8 cellular contexts compared by ENCODE assay signal in genomic region chr17:67376892-67377726, GRCh38. TPM values are rescaled to one million over a fixed set of nuclear protein-coding genes. Genes with fewer than 3 reads are reported as not detected.
DNase-seq lines count a peak whose midpoint lies in the region; ATAC-seq and TF ChIP-seq lines count a peak whose summit lies in the region.

TSS of gene PITPNC1 (plus strand) at chr17:67377281.

- H3K27me3 Mint-ChIP-seq in activated CD4-positive, alpha-beta memory T cell treated with anti-CD3 and anti-CD28 coated beads for 36 hours: no peaks in the 10 kb centered on the region

- peak within 1 kb of the TSS; percentile 92 for H3K4me3 Mint-ChIP-seq in activated CD4-positive, alpha-beta memory T cell treated with anti-CD3 and anti-CD28 coated beads for 36 hours

- peaks cover 42% of the 10 kb centered on the region for H3K4me1 Mint-ChIP-seq in activated CD4-positive, alpha-beta memory T cell treated with anti-CD3 and anti-CD28 coated beads for 36 hours (ENCODE audit: low read depth)

- 0 to 1% methylated on average over 18 to 66 of the region's 76 CpGs for WGBS in lower leg skin, 2 donors

- peak within 1 kb of the TSS; percentile 80 for H3K27ac Mint-ChIP-seq in activated CD4-positive, alpha-beta memory T cell treated with anti-CD3 and anti-CD28 coated beads for 36 hours

- H3K9me3 Mint-ChIP-seq in activated CD4-positive, alpha-beta memory T cell treated with anti-CD3 and anti-CD28 coated beads for 36 hours: no peaks in the 10 kb centered on the region

- no peaks in the 10 kb centered on the region for H3K9me3 ChIP-seq in BLaER1

- no peak for TF ChIP-seq CTCF in lower leg skin (IDR thresholded peaks at IDR 0.05)

- H3K4me3 ChIP-seq in BLaER1 (peak within 1 kb of the TSS; percentile 87), lower leg skin (ENCODE audit: low read depth, poor library complexity, severe bottlenecking) (peak within 1 kb of the TSS; percentile 70)

- DNase-seq in NCI-H82 treated with DMSO at 0.1 percent for 48 hours (lab: John Stamatoyannopoulos, UW; ENCODE audit: unreplicated experiment): peak; percentile 36
- DNase-seq in activated CD4-positive, alpha-beta memory T cell treated with anti-CD3 and anti-CD28 coated beads for 36 hours: peak; percentile 92
- DNase-seq in dermis microvascular lymphatic vessel endothelial cell (ENCODE audit: low read depth in 2 of 2): peak; percentile 63 to 90
- DNase-seq in lower leg skin (ENCODE audit: low spot score in 2 of 2): peak; percentile 70 to 96
- DNase-seq in stimulated activated CD4-positive, alpha-beta T cell treated with anti-CD3 and anti-CD28 coated beads, Interleukin-4, amount 100 ng/mL, for 48 hours (ENCODE audit: low read depth in 2 of 2): peak; percentile 76 to 88

- H3K27ac ChIP-seq in BLaER1: peak within 1 kb of the TSS; percentile 87

- H3K27me3 ChIP-seq in BLaER1: no peaks in the 10 kb centered on the region

- CTCF ChIA-PET in activated CD4-positive, alpha-beta memory T cell treated with anti-CD3 and anti-CD28 coated beads for 36 hours (lab: Charles Lee): interaction anchor here (0.6 to 12.8 kb wide), 18 partner anchors 10 to 316 kb away, joined by 3 to 284 read pairs (median 16); partner anchors contain the start of gene PSMD12

- ATAC-seq in GM19324 (IDR thresholded peaks at IDR 0.05; ENCODE audit: low FRiP score, unreplicated experiment) (peak; percentile 71), HG03460 (IDR thresholded peaks at IDR 0.05; ENCODE audit: unreplicated experiment) (peak; percentile 68)

- H4K20me1 ChIP-seq in BLaER1: no peaks in the 10 kb centered on the region; the same call in 1 of the 2 replicates

- H3K36me3 ChIP-seq in BLaER1: 0 out of 2 replicates have a peak, but pooled peaks cover 7% of the 10 kb centered on the region

- H3K36me3 Mint-ChIP-seq in activated CD4-positive, alpha-beta memory T cell treated with anti-CD3 and anti-CD28 coated beads for 36 hours: no peaks in the 10 kb centered on the region

- intact Hi-C loops in activated CD4-positive, alpha-beta memory T cell treated with anti-CD3 and anti-CD28 coated beads for 36 hours (cut with micrococcal nuclease): loop anchor here (1.0 to 2.0 kb wide), 4 partner anchors 11 to 340 kb away; partner anchors contain the start of genes NOL11 and PSMD12
- intact Hi-C loops in lower leg skin (cut with DNase I; ENCODE audit: low total_unique reads): loop anchor here (5.0 to 10.0 kb wide), 2 partner anchors 315 to 662 kb away; no protein-coding TSS in a partner anchor

- POLR2A ChIA-PET in activated CD4-positive, alpha-beta memory T cell treated with anti-CD3 and anti-CD28 coated beads for 36 hours (lab: Charles Lee): interaction anchor here (0.6 to 5.3 kb wide), 9 partner anchors 11 to 341 kb away, joined by 3 to 37 read pairs (median 4); partner anchors contain the start of genes NOL11 and PSMD12

- H3K9ac ChIP-seq in BLaER1: peak within 1 kb of the TSS; percentile 91

- peaks cover 60% of the 10 kb centered on the region for H3K4me1 ChIP-seq in BLaER1

- TF ChIP-seq POLR2A in lower leg skin (IDR thresholded peaks at IDR 0.05): no peak

- H3K4me2 ChIP-seq in BLaER1: peak within 1 kb of the TSS; percentile 94

RNA-seq across cellular contexts. Expression of gene PITPNC1, which starts in this region (rescaled TPM):
- 10 to 100 TPM; 35.7 to 37.3 TPM for total RNA-seq in activated CD4-positive, alpha-beta memory T cell treated with anti-CD3 and anti-CD28 coated beads for 36 hours
- total RNA-seq in dermis microvascular lymphatic vessel endothelial cell (15.1 and 21.7 TPM in 2 replicates), lower leg skin (1 to 10 TPM; 1.7 to 8.2 (median 4.6) TPM)

Comparison
In these comparisons a context has a peak if more than half of its experiments do, and no peak if none do; other contexts are left out.
1. Peak in every context shown above with its lines: DNase-seq, ATAC-seq, H3K4me3 ChIP-seq and H3K27ac ChIP-seq.
2. DNase-seq: peak in every context shown above with its lines; median percentile 92 in activated CD4-positive, alpha-beta memory T cell treated with anti-CD3 and anti-CD28 coated beads for 36 hours; 83 in lower leg skin; 82 in stimulated activated CD4-positive, alpha-beta T cell treated with anti-CD3 and anti-CD28 coated beads, Interleukin-4, amount 100 ng/mL, for 48 hours; 76 in dermis microvascular lymphatic vessel endothelial cell; 36 in NCI-H82 treated with DMSO at 0.1 percent for 48 hours.